1 cellular context compared by ENCODE assay signal in genomic region chrX:136210806-136211205, GRCh38.
TF ChIP-seq lines count a peak whose summit lies in the region.

No MANE protein-coding gene starts in this region.

TF ChIP-seq in HCT116, 20 proteins besides CTCF, POLR2A, EP300 and RAD21 (continued from another document):
- no peak for TF ChIP-seq MAX (IDR thresholded peaks at IDR 0.05)
- TF ChIP-seq ZBTB33 (IDR thresholded peaks at IDR 0.05; ENCODE audit: extremely low read depth, insufficient replicate concordance, low read length), result no peak
- no peak for TF ChIP-seq TCF7L2 (IDR thresholded peaks at IDR 0.05; ENCODE audit: borderline replicate concordance, extremely low read depth, insufficient read depth, insufficient read length)
- no peak for TF ChIP-seq SP1 (IDR thresholded peaks at IDR 0.05; ENCODE audit: low read depth)
- no peak for TF ChIP-seq JUND (IDR thresholded peaks at IDR 0.05)
- no peak for TF ChIP-seq EGR1 (IDR thresholded peaks at IDR 0.05; ENCODE audit: low read depth)
- no peak for TF ChIP-seq EZH2 (IDR thresholded peaks at IDR 0.05)
